In genomic region chr19:1063909-1064660, GRCh38 we compare ENCODE assay signal across 13 cellular contexts. TPM values are rescaled to one million over a fixed set of nuclear protein-coding genes. Genes with fewer than 3 reads are reported as not detected.
DNase-seq lines count a peak whose midpoint lies in the region; ATAC-seq, FAIRE-seq and TF ChIP-seq lines count a peak whose summit lies in the region.
"Had no signal": no experiment of that assay in that cellular context is flagged by ENCODE, and none has a peak within 500 bp of the region (broad histone marks: within the 10 kb centered on the region; RNA-seq: fewer than 3 reads in every experiment).

No MANE protein-coding gene starts in this region.

- H3K4me1 Mint-ChIP-seq in activated naive CD8-positive, alpha-beta T cell treated with anti-CD3 and anti-CD28 coated beads, Interleukin-2, amount 10 ng/mL, durations not matched to agents 7 days and 5 days: peaks cover 18% of the 10 kb centered on the region
- H3K4me1 Mint-ChIP-seq in activated naive CD8-positive, alpha-beta T cell treated with anti-CD3 and anti-CD28 coated beads, Interleukin-2, amount 50 U/mL, for 24 hours: peaks cover 22% of the 10 kb centered on the region

- intact Hi-C loops in kidney (cut with DNase I): no loop called here

- no peak overlapping the region for H3K4me3 Mint-ChIP-seq in activated naive CD8-positive, alpha-beta T cell treated with anti-CD3 and anti-CD28 coated beads, Interleukin-2, amount 10 ng/mL, durations not matched to agents 7 days and 5 days
- H3K4me3 Mint-ChIP-seq in activated naive CD8-positive, alpha-beta T cell treated with anti-CD3 and anti-CD28 coated beads, Interleukin-2, amount 50 U/mL, for 24 hours: no peak overlapping the region

- H2AFZ ChIP-seq in OCI-LY3 (ENCODE audit: low read depth, low read length): no peak overlapping the region
- H2AFZ ChIP-seq: hepatocyte, PC-9 had no signal

- no peak for TF ChIP-seq CTCF in OCI-LY3 (IDR thresholded peaks at IDR 0.05; ENCODE audit: low read depth, low read length)
- TF ChIP-seq CTCF in kidney (IDR thresholded peaks at IDR 0.05; ENCODE audit: borderline replicate concordance, extremely low read depth, insufficient read depth): no peak

- no peaks in the 10 kb centered on the region for H3K27me3 ChIP-seq in OCI-LY3 (ENCODE audit: low read depth, low read length)

- H3K4me3 ChIP-seq in OCI-LY3 (ENCODE audit: low read length): no peak overlapping the region
- no peak overlapping the region for H3K4me3 ChIP-seq in kidney (ENCODE audit: low read length in 2 of 2)
- H3K4me3 ChIP-seq: hepatocyte had no signal

- peak overlapping the region; percentile 56; the same call in 1 of the 2 replicates for H3K4me2 ChIP-seq in OCI-LY3 (ENCODE audit: low read length)

- POLR2A ChIA-PET in activated naive CD8-positive, alpha-beta T cell treated with anti-CD3 and anti-CD28 coated beads, Interleukin-2, amount 10 ng/mL, durations not matched to agents 7 days and 5 days (lab: Charles Lee): interaction anchor here (0.9 to 19.6 kb wide), 7 partner anchors 16 to 171 kb away, joined by 3 to 644 read pairs (median 52); partner anchors contain the start of genes ABCA7, CNN2, MED16 and RNU6-2

- no peaks in the 10 kb centered on the region for H4K20me1 ChIP-seq in OCI-LY3 (ENCODE audit: insufficient read depth, low read length)

- H3K27me3 Mint-ChIP-seq in activated naive CD8-positive, alpha-beta T cell treated with anti-CD3 and anti-CD28 coated beads, Interleukin-2, amount 10 ng/mL, durations not matched to agents 7 days and 5 days: no peaks in the 10 kb centered on the region
- H3K27me3 Mint-ChIP-seq in activated naive CD8-positive, alpha-beta T cell treated with anti-CD3 and anti-CD28 coated beads, Interleukin-2, amount 50 U/mL, for 24 hours: no peaks in the 10 kb centered on the region
- H3K27me3 Mint-ChIP-seq: activated naive CD4-positive, alpha-beta T cell treated with anti-CD3 and anti-CD28 coated beads, Interleukin-2, amount 50 U/mL, for 24 hours had no signal

- peaks cover 18% of the 10 kb centered on the region for H3K79me2 ChIP-seq in OCI-LY3 (ENCODE audit: low read length)
- H3K79me2 ChIP-seq: hepatocyte had no signal

- H3K9me3 ChIP-seq in OCI-LY3 (ENCODE audit: insufficient read depth, low read length) (no peaks in the 10 kb centered on the region), kidney (ENCODE audit: control insufficient read depth in 1 of 2, low read length in 2 of 2) (no peaks in the 10 kb centered on the region)

- peaks cover 27% of the 10 kb centered on the region for H3K36me3 Mint-ChIP-seq in activated naive CD8-positive, alpha-beta T cell treated with anti-CD3 and anti-CD28 coated beads, Interleukin-2, amount 10 ng/mL, durations not matched to agents 7 days and 5 days
- H3K36me3 Mint-ChIP-seq in activated naive CD8-positive, alpha-beta T cell treated with anti-CD3 and anti-CD28 coated beads, Interleukin-2, amount 50 U/mL, for 24 hours (ENCODE audit: low read depth): peaks cover 6% of the 10 kb centered on the region

- peak; percentile 35 for DNase-seq in activated naive CD8-positive, alpha-beta T cell treated with anti-CD3 and anti-CD28 coated beads, Interleukin-2, amount 10 ng/mL, durations not matched to agents 7 days and 5 days
- DNase-seq in activated naive CD8-positive, alpha-beta T cell treated with anti-CD3 and anti-CD28 coated beads, Interleukin-2, amount 50 U/mL, for 24 hours: no peak
- DNase-seq in kidney: peak; percentile 70
- DNase-seq in T-helper 1 cell: no peak
- no peak for DNase-seq in activated T-cell treated with anti-CD3 and anti-CD28 coated beads for 4 hours

- H3K4me1 ChIP-seq in OCI-LY3 (ENCODE audit: low read length) (peaks cover 19% of the 10 kb centered on the region), kidney (ENCODE audit: control insufficient read depth in 1 of 2, insufficient read depth in 1 of 2, low read depth in 1 of 2, low read length in 2 of 2) (peaks cover 4 to 19% of the 10 kb centered on the region in 2 donors)

- no peak for FAIRE-seq in kidney (lab: Jason Lieb, UNC)
- FAIRE-seq: H54 had no signal

- H3K36me3 ChIP-seq in OCI-LY3 (replicated peaks; ENCODE audit: low read depth, low read length) (peaks cover 7% of the 10 kb centered on the region), kidney (ENCODE audit: control insufficient read depth in 1 of 2, insufficient read depth in 2 of 2, low read length in 2 of 2) (no peaks in the 10 kb centered on the region)

- H3K9me3 Mint-ChIP-seq in activated naive CD8-positive, alpha-beta T cell treated with anti-CD3 and anti-CD28 coated beads, Interleukin-2, amount 10 ng/mL, durations not matched to agents 7 days and 5 days: no peaks in the 10 kb centered on the region
- no peaks in the 10 kb centered on the region for H3K9me3 Mint-ChIP-seq in activated naive CD8-positive, alpha-beta T cell treated with anti-CD3 and anti-CD28 coated beads, Interleukin-2, amount 50 U/mL, for 24 hours
- H3K9me3 Mint-ChIP-seq: activated naive CD4-positive, alpha-beta T cell treated with anti-CD3 and anti-CD28 coated beads, Interleukin-2, amount 50 U/mL, for 24 hours had no signal

- H3K27ac ChIP-seq in OCI-LY3 (ENCODE audit: low read length): no peak overlapping the region
- H3K27ac ChIP-seq in kidney (ENCODE audit: low read depth in 2 of 2, low read length in 2 of 2): no peak overlapping the region
- H3K27ac ChIP-seq: epithelial cell of prostate, hepatocyte, PC-9 had no signal

- H3K27ac Mint-ChIP-seq in activated naive CD8-positive, alpha-beta T cell treated with anti-CD3 and anti-CD28 coated beads, Interleukin-2, amount 10 ng/mL, durations not matched to agents 7 days and 5 days: peak overlapping the region; percentile 38
- H3K27ac Mint-ChIP-seq in activated naive CD8-positive, alpha-beta T cell treated with anti-CD3 and anti-CD28 coated beads, Interleukin-2, amount 50 U/mL, for 24 hours: no peak overlapping the region
- H3K27ac Mint-ChIP-seq: activated naive CD4-positive, alpha-beta T cell treated with anti-CD3 and anti-CD28 coated beads, Interleukin-2, amount 50 U/mL, for 24 hours had no signal

- ATAC-seq in activated naive CD8-positive, alpha-beta T cell treated with anti-CD3 and anti-CD28 coated beads, Interleukin-2, amount 10 ng/mL, durations not matched to agents 7 days and 5 days (ENCODE audit: low read depth): no peak
- ATAC-seq in activated naive CD8-positive, alpha-beta T cell treated with anti-CD3 and anti-CD28 coated beads, Interleukin-2, amount 50 U/mL, for 24 hours: no peak
- ATAC-seq in GM19455 (IDR thresholded peaks at IDR 0.05; ENCODE audit: unreplicated experiment) (no peak), HG03045 (IDR thresholded peaks at IDR 0.05; ENCODE audit: unreplicated experiment) (no peak)

- H3K9ac ChIP-seq in OCI-LY3 (ENCODE audit: low read length) (no peak overlapping the region), kidney (ENCODE audit: low read length in 2 of 2) (no peak overlapping the region)

RNA-seq across cellular contexts. Expression of gene ARHGAP45, which starts 2.9 kb away (rescaled TPM):
- total RNA-seq in activated naive CD8-positive, alpha-beta T cell treated with anti-CD3 and anti-CD28 coated beads, Interleukin-2, amount 10 ng/mL, durations not matched to agents 7 days and 5 days: 100 to 1,000 TPM; 576 to 581 TPM
- total RNA-seq in kidney: 50.0 TPM
- polyA plus RNA-seq in kidney (ENCODE audit: insufficient read depth, low read depth, low replicate concordance): 11.8 TPM

RNA-seq across cellular contexts. Expression of gene ABCA7, which starts 24.2 kb away (rescaled TPM):
- total RNA-seq in activated naive CD8-positive, alpha-beta T cell treated with anti-CD3 and anti-CD28 coated beads, Interleukin-2, amount 10 ng/mL, durations not matched to agents 7 days and 5 days: 100 to 1,000 TPM; 145 to 146 TPM
- total RNA-seq in kidney: 20.4 TPM
- 11.7 TPM for polyA plus RNA-seq in kidney (ENCODE audit: insufficient read depth, low read depth, low replicate concordance)

RNA-seq across cellular contexts. Expression of gene POLR2E, which starts 31.1 kb away (rescaled TPM):
- total RNA-seq in activated naive CD8-positive, alpha-beta T cell treated with anti-CD3 and anti-CD28 coated beads, Interleukin-2, amount 10 ng/mL, durations not matched to agents 7 days and 5 days: 100 to 1,000 TPM; 142 to 163 TPM
- total RNA-seq in kidney: 158 TPM
- 189 TPM for polyA plus RNA-seq in kidney (ENCODE audit: insufficient read depth, low read depth, low replicate concordance)

RNA-seq across cellular contexts. Expression of gene CNN2, which starts 37.7 kb away (rescaled TPM):
- total RNA-seq in activated naive CD8-positive, alpha-beta T cell treated with anti-CD3 and anti-CD28 coated beads, Interleukin-2, amount 10 ng/mL, durations not matched to agents 7 days and 5 days: 100 to 1,000 TPM; 340 to 353 TPM
- total RNA-seq in kidney: 131 TPM
- 64.1 TPM for polyA plus RNA-seq in kidney (ENCODE audit: insufficient read depth, low read depth, low replicate concordance)

RNA-seq across cellular contexts. Expression of gene GPX4, which starts 39.7 kb away (rescaled TPM):
- total RNA-seq in activated naive CD8-positive, alpha-beta T cell treated with anti-CD3 and anti-CD28 coated beads, Interleukin-2, amount 10 ng/mL, durations not matched to agents 7 days and 5 days: 100 to 1,000 TPM; 194 to 206 TPM
- 268 TPM for total RNA-seq in kidney
- 966 TPM for polyA plus RNA-seq in kidney (ENCODE audit: insufficient read depth, low read depth, low replicate concordance)

Comparison
In these comparisons a context has a peak if more than half of its experiments do, and no peak if none do; other contexts are left out.
1. DNase-seq: peak in activated naive CD8-positive, alpha-beta T cell treated with anti-CD3 and anti-CD28 coated beads, Interleukin-2, amount 10 ng/mL, durations not matched to agents 7 days and 5 days (single experiment) and kidney (single experiment); none in activated naive CD8-positive, alpha-beta T cell treated with anti-CD3 and anti-CD28 coated beads, Interleukin-2, amount 50 U/mL, for 24 hours (single experiment), T-helper 1 cell (0 of 5) and activated T-cell treated with anti-CD3 and anti-CD28 coated beads for 4 hours (single experiment).
2. RNA of gene ARHGAP45, which starts 2.9 kb away (total RNA-seq): 576 to 581 TPM in activated naive CD8-positive, alpha-beta T cell treated with anti-CD3 and anti-CD28 coated beads, Interleukin-2, amount 10 ng/mL, durations not matched to agents 7 days and 5 days; 50.0 TPM in kidney (single experiment); every median in the first group is over 10 times any median in the second.